Comparison of ENCODE assay signal across 8 cellular contexts in genomic region chrX:154002215-154002719, GRCh38. TPM values are rescaled to one million over a fixed set of nuclear protein-coding genes. Genes with fewer than 3 reads are reported as not detected.
DNase-seq lines count a peak whose midpoint lies in the region; ATAC-seq and TF ChIP-seq lines count a peak whose summit lies in the region.

No MANE protein-coding gene starts in this region.

- no peaks in the 10 kb centered on the region for H3K9me3 Mint-ChIP-seq in activated CD8-positive, alpha-beta memory T cell treated with anti-CD3 and anti-CD28 coated beads, Interleukin-2, amount 10 ng/mL, durations not matched to agents 7 days and 5 days (ENCODE audit: low read depth)

- no peak overlapping the region for H3K4me3 ChIP-seq in BE2C (ENCODE audit: low read depth, low read length)
- no peak overlapping the region for H3K4me3 ChIP-seq in skeletal muscle satellite cell (ENCODE audit: low read length)

- H3K27me3 ChIP-seq in BE2C (no peaks in the 10 kb centered on the region), skeletal muscle satellite cell (ENCODE audit: control insufficient read depth, insufficient read depth, low read length) (no peaks in the 10 kb centered on the region)

- peak overlapping the region; percentile 88 for H3K27ac Mint-ChIP-seq in activated CD8-positive, alpha-beta memory T cell treated with anti-CD3 and anti-CD28 coated beads, Interleukin-2, amount 10 ng/mL, durations not matched to agents 7 days and 5 days

- TF ChIP-seq CTCF in BE2C (IDR thresholded peaks at IDR 0.05; ENCODE audit: low read depth, low read length) = no peak
- no peak for TF ChIP-seq CTCF in GM10248 (IDR thresholded peaks at IDR 0.05; ENCODE audit: control extremely low read depth, extremely low read depth, low read depth, missing control alignments)

- no peaks in the 10 kb centered on the region for H3K36me3 ChIP-seq in BE2C
- H3K36me3 ChIP-seq in skeletal muscle satellite cell (ENCODE audit: insufficient read depth, low read length) = peaks cover 6% of the 10 kb centered on the region

- H3K4me1 ChIP-seq in BE2C (peaks cover 4% of the 10 kb centered on the region), skeletal muscle satellite cell (ENCODE audit: control insufficient read depth, insufficient read depth, low read length) (peaks cover 15% of the 10 kb centered on the region)

- DNase-seq in BE2C (peak; percentile 48), NCI-H2029 (lab: John Stamatoyannopoulos, UW) (peak; percentile 71), Right ventricle myocardium superior (peak; percentile 55), foreskin melanocyte (no peak), GM10248 (ENCODE audit: extremely low spot score) (no peak)
- peak; percentile 76 for DNase-seq in activated CD8-positive, alpha-beta memory T cell treated with anti-CD3 and anti-CD28 coated beads, Interleukin-2, amount 10 ng/mL, durations not matched to agents 7 days and 5 days

- intact Hi-C loops in Right ventricle myocardium superior (cut with DNase I) = no loop called here

- H3K9me3 ChIP-seq in BE2C (no peaks in the 10 kb centered on the region), skeletal muscle satellite cell (replicated peaks; ENCODE audit: low read length) (no peaks in the 10 kb centered on the region)

- no peaks in the 10 kb centered on the region for H3K27me3 Mint-ChIP-seq in activated CD8-positive, alpha-beta memory T cell treated with anti-CD3 and anti-CD28 coated beads, Interleukin-2, amount 10 ng/mL, durations not matched to agents 7 days and 5 days

- H3K9ac ChIP-seq in skeletal muscle satellite cell (ENCODE audit: low read depth, low read length) = peak overlapping the region; percentile 61

- peak; percentile 67 for ATAC-seq in GM19324 (IDR thresholded peaks at IDR 0.05; ENCODE audit: low FRiP score, unreplicated experiment)
- ATAC-seq in activated CD8-positive, alpha-beta memory T cell treated with anti-CD3 and anti-CD28 coated beads, Interleukin-2, amount 10 ng/mL, durations not matched to agents 7 days and 5 days = peak; percentile 88
- ATAC-seq in Right ventricle myocardium superior (ENCODE audit: poor library complexity) = peak; percentile 52

- POLR2A ChIA-PET in GM10248 (lab: Yijun Ruan, JAX) = no interaction called here

- CTCF ChIA-PET in activated CD8-positive, alpha-beta memory T cell treated with anti-CD3 and anti-CD28 coated beads, Interleukin-2, amount 10 ng/mL, durations not matched to agents 7 days and 5 days (lab: Charles Lee) = interaction anchor here (1.5 to 7.7 kb wide), 2 partner anchors 11 to 17 kb away, joined by 3 to 40 read pairs; no protein-coding TSS in a partner anchor
- CTCF ChIA-PET in GM10248 (lab: Yijun Ruan, JAX) = interaction anchor here (1.7 to 3.7 kb wide), 2 partner anchors 11 kb away, joined by 9 to 17 read pairs; no protein-coding TSS in a partner anchor

- H3K4me1 Mint-ChIP-seq in activated CD8-positive, alpha-beta memory T cell treated with anti-CD3 and anti-CD28 coated beads, Interleukin-2, amount 10 ng/mL, durations not matched to agents 7 days and 5 days = peaks cover 16% of the 10 kb centered on the region

- peak overlapping the region; percentile 54 for H3K4me3 Mint-ChIP-seq in activated CD8-positive, alpha-beta memory T cell treated with anti-CD3 and anti-CD28 coated beads, Interleukin-2, amount 10 ng/mL, durations not matched to agents 7 days and 5 days

- peak overlapping the region; percentile 47 for H3K4me2 ChIP-seq in skeletal muscle satellite cell (ENCODE audit: low read length)

- peaks cover 9% of the 10 kb centered on the region for H3K36me3 Mint-ChIP-seq in activated CD8-positive, alpha-beta memory T cell treated with anti-CD3 and anti-CD28 coated beads, Interleukin-2, amount 10 ng/mL, durations not matched to agents 7 days and 5 days

RNA-seq across cellular contexts. Expression of gene IRAK1, which starts 17.4 kb away (rescaled TPM):
- polyA plus RNA-seq in BE2C (2012; ENCODE audit: insufficient read depth, insufficient read length, low read depth) = 348 TPM
- 100 to 1,000 TPM; 127 to 148 TPM for total RNA-seq in activated CD8-positive, alpha-beta memory T cell treated with anti-CD3 and anti-CD28 coated beads, Interleukin-2, amount 10 ng/mL, durations not matched to agents 7 days and 5 days
- 34.2 TPM for total RNA-seq in Right ventricle myocardium superior
- 60.3 and 68.2 TPM in 2 replicates for total RNA-seq in skeletal muscle satellite cell (2012; rRNA removed)

RNA-seq across cellular contexts. Expression of gene TMEM187, which starts 29.7 kb away (rescaled TPM):
- polyA plus RNA-seq in BE2C (2012; ENCODE audit: insufficient read depth, insufficient read length, low read depth) = 4.9 TPM
- total RNA-seq in activated CD8-positive, alpha-beta memory T cell treated with anti-CD3 and anti-CD28 coated beads, Interleukin-2, amount 10 ng/mL, durations not matched to agents 7 days and 5 days = 10 to 100 TPM in 1 of 2 experiments, 1 to 10 TPM in 1; 8.6 to 10.7 TPM
- 7.1 TPM for total RNA-seq in Right ventricle myocardium superior
- total RNA-seq in skeletal muscle satellite cell (2012; rRNA removed) = 6.8 and 7.6 TPM in 2 replicates

RNA-seq across cellular contexts. Expression of gene HCFC1, which starts 30.6 kb away (rescaled TPM):
- polyA plus RNA-seq in BE2C (2012; ENCODE audit: insufficient read depth, insufficient read length, low read depth) = 64.3 TPM
- total RNA-seq in activated CD8-positive, alpha-beta memory T cell treated with anti-CD3 and anti-CD28 coated beads, Interleukin-2, amount 10 ng/mL, durations not matched to agents 7 days and 5 days = 100 to 1,000 TPM; 136 to 138 TPM
- 24.7 TPM for total RNA-seq in Right ventricle myocardium superior
- 22.6 and 24.5 TPM in 2 replicates for total RNA-seq in skeletal muscle satellite cell (2012; rRNA removed)

RNA-seq across cellular contexts. Expression of gene RENBP, which starts 57.8 kb away (rescaled TPM):
- 163 TPM for polyA plus RNA-seq in BE2C (2012; ENCODE audit: insufficient read depth, insufficient read length, low read depth)
- 1 to 10 TPM; 6.8 to 7.5 TPM for total RNA-seq in activated CD8-positive, alpha-beta memory T cell treated with anti-CD3 and anti-CD28 coated beads, Interleukin-2, amount 10 ng/mL, durations not matched to agents 7 days and 5 days
- total RNA-seq in Right ventricle myocardium superior = 11.1 TPM
- total RNA-seq in skeletal muscle satellite cell (2012; rRNA removed) = 2.4 and 11.2 TPM in 2 replicates

Comparison
In these comparisons a context has a peak if more than half of its experiments do, and no peak if none do; other contexts are left out.
1. DNase-seq: peak in BE2C (single experiment), NCI-H2029 (single experiment), activated CD8-positive, alpha-beta memory T cell treated with anti-CD3 and anti-CD28 coated beads, Interleukin-2, amount 10 ng/mL, durations not matched to agents 7 days and 5 days (single experiment) and Right ventricle myocardium superior (single experiment); none in foreskin melanocyte (single experiment) and GM10248 (single experiment).
2. Peak in every context shown above with its lines, with median percentiles within 50 percentile points of each other: ATAC-seq.